ENCODE assay signal across 19 cellular contexts in the genomic region with DNA sequence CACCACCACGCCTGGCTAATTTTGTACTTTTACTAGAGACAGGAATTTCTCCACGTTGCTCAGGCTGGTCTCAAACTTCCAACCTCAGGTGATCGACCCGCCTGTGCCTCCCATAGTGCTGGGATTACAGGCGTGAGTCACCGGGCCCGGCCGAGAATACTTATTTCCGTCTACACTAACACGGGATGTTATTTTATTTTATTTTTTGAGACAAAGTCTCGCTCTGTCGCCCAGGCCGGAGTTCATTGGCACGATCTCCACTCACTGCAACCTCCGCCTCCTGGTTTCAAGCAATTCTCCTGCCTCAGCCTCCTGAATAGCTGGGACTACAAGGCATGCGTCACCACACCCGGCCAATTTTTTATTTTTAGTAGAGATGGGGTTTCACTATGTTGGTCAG. TPM values are rescaled to one million over a fixed set of nuclear protein-coding genes. Genes with fewer than 3 reads are reported as not detected.
DNase-seq lines count a peak whose midpoint lies in the region; ATAC-seq and TF ChIP-seq lines count a peak whose summit lies in the region.
"Had no signal": no experiment of that assay in that cellular context is flagged by ENCODE, and none has a peak within 500 bp of the region (broad histone marks: within the 10 kb centered on the region; RNA-seq: fewer than 3 reads in every experiment).

No MANE protein-coding gene starts in this region.

- WGBS in spleen, 5 donors: 89 to 93% (median 91%) methylated on average over 17 of the region's 17 CpGs

- CTCF ChIA-PET in A673 (lab: Charles Lee): no interaction called here

- H3K27ac Mint-ChIP-seq in chondrocyte (ENCODE audit: unreplicated experiment): no peak overlapping the region
- no peak overlapping the region for H3K27ac Mint-ChIP-seq in neural progenitor cell
- H3K27ac Mint-ChIP-seq: B cell; CD4-positive, alpha-beta T cell; CD8-positive, alpha-beta T cell had no signal

- H3K4me3 Mint-ChIP-seq in chondrocyte (ENCODE audit: unreplicated experiment): no peak overlapping the region
- H3K4me3 Mint-ChIP-seq in neural progenitor cell: peak overlapping the region; percentile 30
- H3K4me3 Mint-ChIP-seq: B cell; CD4-positive, alpha-beta T cell; CD8-positive, alpha-beta T cell had no signal

- no peaks in the 10 kb centered on the region for H3K9me3 ChIP-seq in neural progenitor cell (ENCODE audit: low read depth)
- H3K9me3 ChIP-seq in spleen: peaks cover 0 to 6% (median 0%) of the 10 kb centered on the region in 8 donors
- no peaks in the 10 kb centered on the region for H3K9me3 ChIP-seq in gastrocnemius medialis
- peaks cover 6% of the 10 kb centered on the region for H3K9me3 ChIP-seq in A673 (ENCODE audit: low read depth, low read length, poor library complexity, severe bottlenecking)
- H3K9me3 ChIP-seq: BLaER1 treated with 17β-estradiol and CSF1 and Interleukin-3, amounts not matched to agents 10 nM and 100 nM; Caco-2 had no signal

- ATAC-seq in GM19328 (IDR thresholded peaks at IDR 0.05; ENCODE audit: unreplicated experiment) (no peak), gastrocnemius medialis (no peak)
- ATAC-seq: CD8-positive, alpha-beta T cell had no signal

- H3K36me3 ChIP-seq in neural progenitor cell (no peaks in the 10 kb centered on the region), spleen (no peaks in the 10 kb centered on the region), gastrocnemius medialis (no peaks in the 10 kb centered on the region), A673 (ENCODE audit: insufficient read depth, low read length, poor library complexity, severe bottlenecking) (no peaks in the 10 kb centered on the region)
- H3K36me3 ChIP-seq: BLaER1 treated with 17β-estradiol and CSF1 and Interleukin-3, amounts not matched to agents 10 nM and 100 nM had no signal

- no peak overlapping the region for H2AFZ ChIP-seq in neural progenitor cell (replicated peaks)

- no peaks in the 10 kb centered on the region for H4K20me1 ChIP-seq in neural progenitor cell (ENCODE audit: low read depth)
- H4K20me1 ChIP-seq: BLaER1 treated with 17β-estradiol and CSF1 and Interleukin-3, amounts not matched to agents 10 nM and 100 nM had no signal

- H3K4me3 ChIP-seq in neural progenitor cell: no peak overlapping the region
- no peak overlapping the region for H3K4me3 ChIP-seq in spleen
- no peak overlapping the region for H3K4me3 ChIP-seq in gastrocnemius medialis
- no peak overlapping the region for H3K4me3 ChIP-seq in A673 (ENCODE audit: low read depth, low read length, poor library complexity, severe bottlenecking)
- H3K4me3 ChIP-seq: BLaER1 treated with 17β-estradiol and CSF1 and Interleukin-3, amounts not matched to agents 10 nM and 100 nM had no signal

- H3K36me3 Mint-ChIP-seq in chondrocyte (ENCODE audit: low read depth) (peaks cover 5% of the 10 kb centered on the region), neural progenitor cell (no peaks in the 10 kb centered on the region)
- H3K36me3 Mint-ChIP-seq: CD8-positive, alpha-beta T cell had no signal

- no peak for TF ChIP-seq POLR2A in spleen (IDR thresholded peaks at IDR 0.05)
- TF ChIP-seq POLR2A in gastrocnemius medialis (IDR thresholded peaks at IDR 0.05): no peak

- no TSS peak for BruUV-seq in A673 (replicated peaks; lab: Mats Ljungman, UMichigan)

- no peaks in the 10 kb centered on the region for H3K79me2 ChIP-seq in neural progenitor cell (ENCODE audit: low read depth)

- H3F3A ChIP-seq in neural progenitor cell (ENCODE audit: low read depth): no peaks in the 10 kb centered on the region

- POLR2A ChIA-PET in A673 (lab: Charles Lee; ENCODE audit: low non-redundant PET): no interaction called here

- H3K4me2 ChIP-seq in neural progenitor cell: no peak overlapping the region
- H3K4me2 ChIP-seq: BLaER1 treated with 17β-estradiol and CSF1 and Interleukin-3, amounts not matched to agents 10 nM and 100 nM had no signal

- H3K4me1 ChIP-seq in neural progenitor cell: no peaks in the 10 kb centered on the region
- H3K4me1 ChIP-seq in spleen: no peaks in the 10 kb centered on the region
- H3K4me1 ChIP-seq in gastrocnemius medialis: no peaks in the 10 kb centered on the region
- no peaks in the 10 kb centered on the region for H3K4me1 ChIP-seq in A673 (ENCODE audit: insufficient read depth, low read length, poor library complexity, severe bottlenecking)
- H3K4me1 ChIP-seq: BLaER1 treated with 17β-estradiol and CSF1 and Interleukin-3, amounts not matched to agents 10 nM and 100 nM; Caco-2 had no signal

- H3K27me3 ChIP-seq in neural progenitor cell (no peaks in the 10 kb centered on the region), spleen (replicated peaks in 1 of 7) (peaks cover 0 to 6% (median 0%) of the 10 kb centered on the region in 7 donors), gastrocnemius medialis (no peaks in the 10 kb centered on the region), A673 (replicated peaks; ENCODE audit: insufficient read depth, low read depth, low read length, poor library complexity) (no peaks in the 10 kb centered on the region)
- H3K27me3 ChIP-seq: BLaER1 treated with 17β-estradiol and CSF1 and Interleukin-3, amounts not matched to agents 10 nM and 100 nM had no signal

- intact Hi-C loops in spleen (cut with DNase I; ENCODE audit: low total_unique reads) (no loop called here), gastrocnemius medialis (cut with DNase I; ENCODE audit: low total_unique reads) (no loop called here), A673 (cut with micrococcal nuclease; ENCODE audit: unreplicated experiment) (no loop called here)

- H3K9ac ChIP-seq in neural progenitor cell: no peak overlapping the region
- H3K9ac ChIP-seq: BLaER1 treated with 17β-estradiol and CSF1 and Interleukin-3, amounts not matched to agents 10 nM and 100 nM had no signal

- in situ Hi-C loops in gastrocnemius medialis (cut with MboI; ENCODE audit: low sequenced_read_pairs in 4 of 4): no loop called here

- TF ChIP-seq CTCF in chondrocyte (IDR thresholded peaks at IDR 0.05) (no peak), neural progenitor cell (IDR thresholded peaks at IDR 0.05) (no peak), spleen (IDR thresholded peaks at IDR 0.05 in 8 of 11, conservative IDR thresholded peaks at IDR 0.05 in 3 of 11) (no peak), gastrocnemius medialis (IDR thresholded peaks at IDR 0.05 in 4 of 5, conservative IDR thresholded peaks at IDR 0.05 in 1 of 5) (no peak), A673 (conservative IDR thresholded peaks at IDR 0.05; ENCODE audit: low read depth, low read length) (no peak)

- peaks cover 6% of the 10 kb centered on the region for H3K27me3 Mint-ChIP-seq in chondrocyte (ENCODE audit: low read depth)
- no peaks in the 10 kb centered on the region for H3K27me3 Mint-ChIP-seq in neural progenitor cell (ENCODE audit: insufficient read depth, low read depth)

- DNase-seq in chondrocyte (ENCODE audit: low spot score) (peak; percentile 72), islet precursor cell (peak; percentile 50), neural progenitor cell (ENCODE audit: low spot score) (no peak), spleen (peak; percentile 59), occipital lobe (lab: John Stamatoyannopoulos, UW) (no peak), gastrocnemius medialis (no peak), A673 (ENCODE audit: low spot score) (no peak)
- DNase-seq: 8988T; AML-193; Caco-2; Calu3; CD4-positive, alpha-beta T cell; CD8-positive, alpha-beta T cell; DMS79 treated with DMSO at 0.1 percent for 48 hours; GF-D8 had no signal

- H3K4me1 Mint-ChIP-seq in chondrocyte (ENCODE audit: low read depth) (no peaks in the 10 kb centered on the region), neural progenitor cell (no peaks in the 10 kb centered on the region)
- H3K4me1 Mint-ChIP-seq: B cell had no signal

- peaks cover 11% of the 10 kb centered on the region for H3K9me3 Mint-ChIP-seq in chondrocyte (ENCODE audit: low read depth)
- no peaks in the 10 kb centered on the region for H3K9me3 Mint-ChIP-seq in neural progenitor cell
- H3K9me3 Mint-ChIP-seq: CD4-positive, alpha-beta T cell had no signal

- H3K27ac ChIP-seq in neural progenitor cell: no peak overlapping the region
- H3K27ac ChIP-seq in spleen: no peak overlapping the region
- no peak overlapping the region for H3K27ac ChIP-seq in gastrocnemius medialis
- H3K27ac ChIP-seq in A673 (ENCODE audit: low read depth, low read length, poor library complexity, severe bottlenecking): no peak overlapping the region
- H3K27ac ChIP-seq: BLaER1 treated with 17β-estradiol and CSF1 and Interleukin-3, amounts not matched to agents 10 nM and 100 nM; C4-2B had no signal

RNA-seq across cellular contexts. Expression of a gene that starts 9.5 kb away (rescaled TPM):
- 120 to 156 TPM (median 125 TPM) in 3 replicates for total RNA-seq in chondrocyte
- total RNA-seq in neural progenitor cell (ENCODE audit: low replicate concordance): 68.8 and 69.1 TPM in 2 replicates
- total RNA-seq in spleen: 10 to 100 TPM; 51.0 to 80.7 (median 72.4) TPM
- 10 to 100 TPM; 17.7 to 29.6 (median 18.6) TPM for polyA plus RNA-seq in spleen
- 54.1 TPM for total RNA-seq in occipital lobe
- total RNA-seq in gastrocnemius medialis: 10 to 100 TPM; 34.3 to 69.0 (median 45.2) TPM
- 101 and 103 TPM in 2 replicates for total RNA-seq in A673 (2021)

RNA-seq across cellular contexts. Expression of a gene that starts 28.1 kb away (rescaled TPM):
- 119 to 145 TPM (median 143 TPM) in 3 replicates for total RNA-seq in chondrocyte
- 66.7 and 75.0 TPM in 2 replicates for total RNA-seq in neural progenitor cell (ENCODE audit: low replicate concordance)
- total RNA-seq in spleen: 100 to 1,000 TPM in 2 of 7 donors, 10 to 100 TPM in 5; 61.4 to 119 (median 78.2) TPM
- 10 to 100 TPM; 56.4 to 61.2 (median 58.5) TPM for polyA plus RNA-seq in spleen
- total RNA-seq in occipital lobe: 39.3 TPM
- total RNA-seq in gastrocnemius medialis: 10 to 100 TPM; 19.6 to 53.1 (median 25.7) TPM
- 161 and 178 TPM in 2 replicates for total RNA-seq in A673 (2021)

Comparison
In these comparisons a context has a peak if more than half of its experiments do, and no peak if none do; other contexts are left out.
1. DNase-seq: peak in chondrocyte (single experiment), islet precursor cell (single experiment) and spleen (single experiment); none in neural progenitor cell (single experiment), occipital lobe (single experiment), gastrocnemius medialis (0 of 2) and A673 (single experiment).